Comparison of ENCODE assay signal across 9 cellular contexts in genomic region chr12:95918194-95918993, GRCh38. TPM values are rescaled to one million over a fixed set of nuclear protein-coding genes. Genes with fewer than 3 reads are reported as not detected.
DNase-seq lines count a peak whose midpoint lies in the region; ATAC-seq and TF ChIP-seq lines count a peak whose summit lies in the region.
"Had no signal": no experiment of that assay in that cellular context is flagged by ENCODE, and none has a peak within 500 bp of the region (broad histone marks: within the 10 kb centered on the region; RNA-seq: fewer than 3 reads in every experiment).

No MANE protein-coding gene starts in this region.

- no peak for TF ChIP-seq POLR2A in thyroid gland (IDR thresholded peaks at IDR 0.05)

- peak; percentile 57 to 70 for DNase-seq in AML-193 (lab: John Stamatoyannopoulos, UW)
- peak; percentile 52 for DNase-seq in NCI-H345 treated with DMSO at 0.1 percent for 48 hours (lab: John Stamatoyannopoulos, UW; ENCODE audit: unreplicated experiment)
- DNase-seq in activated CD4-positive, alpha-beta T cell treated with anti-CD3 and anti-CD28 coated beads, Interleukin-2, amount 50 U/mL, for 1 hour, result peak; percentile 24
- DNase-seq in endothelial cell (ENCODE audit: low spot score), result peak; percentile 41
- peak; percentile 65 for DNase-seq in myocyte (ENCODE audit: low read depth)
- peak; percentile 11 to 12 for DNase-seq in thyroid gland

- no peaks in the 10 kb centered on the region for H3K36me3 ChIP-seq in thyroid gland

- peak; percentile 87 for ATAC-seq in GM18858 (IDR thresholded peaks at IDR 0.05; ENCODE audit: unreplicated experiment)
- peak; percentile 77 for ATAC-seq in HG03135 (IDR thresholded peaks at IDR 0.05; ENCODE audit: unreplicated experiment)

- no peaks in the 10 kb centered on the region for H3K36me3 Mint-ChIP-seq in endothelial cell (ENCODE audit: low read depth, unreplicated experiment)

- H3K9me3 ChIP-seq in thyroid gland, result no peaks in the 10 kb centered on the region

- peaks cover 4% of the 10 kb centered on the region for H3K4me1 Mint-ChIP-seq in endothelial cell (ENCODE audit: unreplicated experiment)

- no peak overlapping the region for H3K4me3 ChIP-seq in thyroid gland (replicated peaks in 1 of 3)
- H3K4me3 ChIP-seq: skin epidermis had no signal

- no peak overlapping the region for H3K27ac ChIP-seq in thyroid gland
- H3K27ac ChIP-seq: skin epidermis had no signal

- H3K9me3 Mint-ChIP-seq in endothelial cell (ENCODE audit: unreplicated experiment), result no peaks in the 10 kb centered on the region

- no peaks in the 10 kb centered on the region for H3K27me3 ChIP-seq in thyroid gland

- H3K27ac Mint-ChIP-seq in endothelial cell (ENCODE audit: unreplicated experiment), result no peak overlapping the region

- intact Hi-C loops in thyroid gland (cut with DNase I), result loop anchor here (10.0 kb wide), 1 partner anchor 76 kb away; the partner anchor contains the start of gene HAL

- peak; percentile 81 for TF ChIP-seq CTCF in endothelial cell (IDR thresholded peaks at IDR 0.05; ENCODE audit: unreplicated experiment)
- peak; percentile 35 to 71 (median 63) for TF ChIP-seq CTCF in thyroid gland (IDR thresholded peaks at IDR 0.05)

- H3K4me3 Mint-ChIP-seq in endothelial cell (ENCODE audit: unreplicated experiment), result no peak overlapping the region

- peaks cover 2% of the 10 kb centered on the region for H3K27me3 Mint-ChIP-seq in endothelial cell (ENCODE audit: unreplicated experiment)

- WGBS in thyroid gland, 2 donors, result 30 to 38% methylated on average over 7 of the region's 7 CpGs

- no peaks in the 10 kb centered on the region for H3K4me1 ChIP-seq in thyroid gland

RNA-seq across cellular contexts. Expression of gene CCDC38, which starts 24.0 kb away (rescaled TPM):
- total RNA-seq in endothelial cell (ENCODE audit: unreplicated experiment) (not detected), myocyte (0.08 TPM in 1 of 2 replicates, not detected in the other), thyroid gland (under 1 TPM in 1 of 4 donors, not detected in 3; 0.67 TPM)
- polyA plus RNA-seq in myocyte (2012), result 0.08 TPM

RNA-seq across cellular contexts. Expression of gene AMDHD1, which starts 24.7 kb away (rescaled TPM):
- total RNA-seq in endothelial cell (ENCODE audit: unreplicated experiment) (not detected), myocyte (0.16 TPM in 1 of 2 replicates, not detected in the other), thyroid gland (under 1 TPM in 3 of 4 donors, not detected in 1; 0.54 to 0.81 (median 0.78) TPM)
- 0.28 TPM for polyA plus RNA-seq in myocyte (2012)

RNA-seq across cellular contexts. Expression of gene SNRPF, which starts 59.6 kb away (rescaled TPM):
- total RNA-seq in endothelial cell (ENCODE audit: unreplicated experiment) (28.3 TPM), myocyte (7.5 and 9.4 TPM in 2 replicates), thyroid gland (10 to 100 TPM in 1 of 4 donors, 1 to 10 TPM in 3; 6.1 to 11.8 (median 8.3) TPM)
- 29.0 TPM for polyA plus RNA-seq in myocyte (2012)

Comparison
In these comparisons a context has a peak if more than half of its experiments do, and no peak if none do; other contexts are left out.
1. DNase-seq: peak in every context shown above with its lines; median percentile 65 in myocyte; 64 in AML-193; 52 in NCI-H345 treated with DMSO at 0.1 percent for 48 hours; 41 in endothelial cell; 24 in activated CD4-positive, alpha-beta T cell treated with anti-CD3 and anti-CD28 coated beads, Interleukin-2, amount 50 U/mL, for 1 hour; 12 in thyroid gland.